In genomic region chr18:12046751-12047335, GRCh38 we compare ENCODE assay signal across 17 cellular contexts. TPM values are rescaled to one million over a fixed set of nuclear protein-coding genes. Genes with fewer than 3 reads are reported as not detected.
A peak's percentile ranks its signal among the peaks of the same experiment; 100 is the strongest.
DNase-seq lines count a peak whose midpoint lies in the region; ATAC-seq and TF ChIP-seq lines count a peak whose summit lies in the region.
"Had no signal": no experiment of that assay in that cellular context is flagged by ENCODE, and none has a peak within 500 bp of the region (broad histone marks: within the 10 kb centered on the region; RNA-seq: fewer than 3 reads in every experiment).

No MANE protein-coding gene starts in this region.

- TF ChIP-seq CTCF in DOHH2 (IDR thresholded peaks at IDR 0.05; ENCODE audit: low read depth, low read length, poor library complexity, severe bottlenecking) (peak; percentile 20), HEK293 (tag by site-specific recombination; IDR thresholded peaks at IDR 0.05) (no peak), mammary epithelial cell (conservative IDR thresholded peaks at IDR 0.05 in 1 of 2, IDR thresholded peaks at IDR 0.05 in 1 of 2; ENCODE audit: extremely low read depth in 1 of 2, insufficient read depth in 1 of 2, low read depth in 1 of 2, low read length in 2 of 2) (peak; percentile 9 to 20)

- no peaks in the 10 kb centered on the region for H3K9me3 ChIP-seq in DOHH2 (ENCODE audit: control insufficient read depth, insufficient read depth, low read length)
- no peaks in the 10 kb centered on the region for H3K9me3 ChIP-seq in HEK293 (ENCODE audit: control insufficient read depth, insufficient read depth, low read depth, low read length)
- H3K9me3 ChIP-seq in mammary epithelial cell (replicated peaks; ENCODE audit: insufficient read depth, low read length), result no peaks in the 10 kb centered on the region
- H3K9me3 ChIP-seq: gastroesophageal sphincter, HAP-1 had no signal

- H3K27ac ChIP-seq in DOHH2 (ENCODE audit: low read depth, low read length) (no peak overlapping the region), HEK293 (ENCODE audit: extremely low read depth, low read depth, low read length) (no peak overlapping the region), mammary epithelial cell (ENCODE audit: insufficient read depth, low read depth, low read length) (no peak overlapping the region)
- H3K27ac ChIP-seq: gastroesophageal sphincter had no signal

- H3K9me2 ChIP-seq in DOHH2 (replicated peaks; ENCODE audit: control insufficient read depth, low read length), result no peaks in the 10 kb centered on the region

- no peak overlapping the region for H3K9ac ChIP-seq in mammary epithelial cell (ENCODE audit: insufficient read depth, low read length)

- H4K20me1 ChIP-seq in DOHH2 (ENCODE audit: control insufficient read depth, insufficient read depth, low read depth, low read length) (no peaks in the 10 kb centered on the region), mammary epithelial cell (ENCODE audit: insufficient read depth, low read length) (no peaks in the 10 kb centered on the region)

- H3K79me2 ChIP-seq in DOHH2 (ENCODE audit: control insufficient read depth, low read length), result no peaks in the 10 kb centered on the region
- H3K79me2 ChIP-seq in mammary epithelial cell (ENCODE audit: insufficient read depth, low read length), result no peaks in the 10 kb centered on the region

- H3K27me3 ChIP-seq in DOHH2 (ENCODE audit: control insufficient read depth, low read length) (peaks cover 3% of the 10 kb centered on the region; the same call in 1 of the 2 replicates), mammary epithelial cell (ENCODE audit: insufficient read depth, low read length) (no peaks in the 10 kb centered on the region)

- in situ Hi-C loops in mammary epithelial cell (cut with MboI; ENCODE audit: low sequenced_read_pairs in 2 of 2), result loop anchor here in 1 of 2 donors (25.0 kb wide), 2 partner anchors 310 to 385 kb away; no protein-coding TSS in a partner anchor

- dilution Hi-C loops in mammary epithelial cell (cut with HindIII; ENCODE audit: low sequenced_read_pairs), result no loop called here

- no TSS peak for BruUV-seq in mammary epithelial cell (replicated peaks; lab: Mats Ljungman, UMichigan)

- H3K4me3 ChIP-seq in DOHH2 (ENCODE audit: low read length) (no peak overlapping the region), HEK293 (ENCODE audit: low read depth, low read length) (no peak overlapping the region), mammary epithelial cell (replicated peaks in 1 of 3; ENCODE audit: insufficient read depth in 1 of 3, low read depth in 2 of 3, low read length in 3 of 3) (no peak overlapping the region)
- H3K4me3 ChIP-seq: gastroesophageal sphincter, HAP-1 had no signal

- POLR2A ChIA-PET in HEK293 (lab: Yijun Ruan, JAX), result no interaction called here

- intact Hi-C loops in mammary epithelial cell (cut with micrococcal nuclease), result no loop called here
- intact Hi-C loops in left colon (cut with DNase I, micrococcal nuclease), result loop anchor here in 1 of 2 donors (10.0 kb wide), 1 partner anchor 312 kb away; no protein-coding TSS in a partner anchor

- H3K4me2 ChIP-seq in DOHH2 (ENCODE audit: low read length) (no peak overlapping the region), mammary epithelial cell (ENCODE audit: insufficient read depth, low read depth, low read length) (no peak overlapping the region)

- peak; percentile 40 for ATAC-seq in left colon
- ATAC-seq in HG03457 (IDR thresholded peaks at IDR 0.05; ENCODE audit: unreplicated experiment), result no peak
- ATAC-seq: effector memory CD8-positive, alpha-beta T cell; gastroesophageal sphincter had no signal

- peaks cover 3% of the 10 kb centered on the region; the same call in 1 of the 2 replicates for H3F3A ChIP-seq in DOHH2 (ENCODE audit: control insufficient read depth, insufficient read depth)

- no peaks in the 10 kb centered on the region for H3K36me3 ChIP-seq in DOHH2 (ENCODE audit: control insufficient read depth, low read length)
- H3K36me3 ChIP-seq in HEK293 (ENCODE audit: control insufficient read depth in 2 of 2, insufficient read depth in 1 of 2, low read length in 2 of 2), result no peaks in the 10 kb centered on the region
- H3K36me3 ChIP-seq in mammary epithelial cell (ENCODE audit: insufficient read depth, low read length), result no peaks in the 10 kb centered on the region
- H3K36me3 ChIP-seq: gastroesophageal sphincter, HAP-1 had no signal

- peaks cover 23% of the 10 kb centered on the region for H3K4me1 ChIP-seq in DOHH2 (ENCODE audit: control insufficient read depth, low read length)
- no peaks in the 10 kb centered on the region for H3K4me1 ChIP-seq in HEK293 (ENCODE audit: control insufficient read depth, insufficient read depth, low read length)
- H3K4me1 ChIP-seq in mammary epithelial cell (ENCODE audit: insufficient read depth, low read length), result peaks cover 17% of the 10 kb centered on the region
- H3K4me1 ChIP-seq: gastroesophageal sphincter, HAP-1 had no signal

- DNase-seq in mammary epithelial cell, result no peak
- peak in 1 of 2 donors; percentile 17 for DNase-seq in left colon
- no peak for DNase-seq in DMS114 treated with DMSO at 0.1 percent for 48 hours (lab: John Stamatoyannopoulos, UW; ENCODE audit: unreplicated experiment)
- DNase-seq in HCEC 1CT, result no peak
- no peak for DNase-seq in NCI-H187 (lab: John Stamatoyannopoulos, UW)
- DNase-seq: activated CD4-positive, alpha-beta T cell treated with anti-CD3 and anti-CD28 coated beads for 1 hour; activated naive CD4-positive, alpha-beta T cell treated with anti-CD3 and anti-CD28 coated beads for 36 hours; effector memory CD8-positive, alpha-beta T cell; mesenchymal stem cell; NCI-H748 treated with DMSO at 0.1 percent for 48 hours; stimulated activated CD4-positive, alpha-beta T cell treated with anti-CD3 and anti-CD28 coated beads, Interleukin-4, amount 100 ng/mL, for 4 hours; trophoblast cell had no signal

- H2AFZ ChIP-seq in mammary epithelial cell (ENCODE audit: low read depth, low read length), result no peak overlapping the region

- WGBS in mammary epithelial cell (ENCODE audit: low coverage, missing lambda C conversion rate), result 71% methylated on average over 9 of the region's 12 CpGs

- CTCF ChIA-PET in HEK293 (lab: Yijun Ruan, JAX), result interaction anchor here (1.0 kb wide), 1 partner anchor 51 kb away, joined by 3 read pairs; no protein-coding TSS in a partner anchor
- CTCF ChIA-PET in mammary epithelial cell (lab: Charles Lee; ENCODE audit: low non-redundant PET), result no interaction called here

TF ChIP-seq in HEK293, 187 proteins besides CTCF, POLR2A, EP300 and RAD21:
- TF ChIP-seq ZNF654 (tag by site-specific recombination; IDR thresholded peaks at IDR 0.05; ENCODE audit: low read depth) (peak; percentile 13; the same call in 1 of the 2 replicates), GFI1B (tag by site-specific recombination; IDR thresholded peaks at IDR 0.05) (no peak)

RNA-seq across cellular contexts. Expression of gene ANKRD62, which starts 46.8 kb away (rescaled TPM):
- total RNA-seq in mammary epithelial cell, result not detected
- polyA plus RNA-seq in mammary epithelial cell, result not detected
- polyA minus RNA-seq in mammary epithelial cell, result not detected
- under 1 TPM; 0.37 to 0.73 TPM for total RNA-seq in left colon
- total RNA-seq: activated naive CD4-positive, alpha-beta T cell treated with anti-CD3 and anti-CD28 coated beads for 36 hours; gastroesophageal sphincter had no signal
